Comparison of ENCODE assay signal across 1 cellular context in genomic region chr15:57255751-57256150, GRCh38.
TF ChIP-seq lines count a peak whose summit lies in the region.

No MANE protein-coding gene starts in this region.

TF ChIP-seq in IMR-90, 13 proteins besides CTCF, POLR2A, EP300 and RAD21:
- TF ChIP-seq SMC3 (IDR thresholded peaks at IDR 0.05; ENCODE audit: low read depth, low read length) (no peak), MAFK (IDR thresholded peaks at IDR 0.05; ENCODE audit: low read depth, low read length) (no peak), CEBPB (IDR thresholded peaks at IDR 0.05; ENCODE audit: low read depth, low read length) (no peak), BHLHE40 (IDR thresholded peaks at IDR 0.05; ENCODE audit: low read depth, low read length) (no peak), RFX5 (IDR thresholded peaks at IDR 0.05; ENCODE audit: low read depth, low read length) (no peak), CHD1 (IDR thresholded peaks at IDR 0.05; ENCODE audit: low read depth, low read length) (no peak), USF2 (IDR thresholded peaks at IDR 0.05; ENCODE audit: low read depth, low read length) (no peak), NFE2L2 (IDR thresholded peaks at IDR 0.05; ENCODE audit: low read depth, low read length) (no peak), ELK1 (IDR thresholded peaks at IDR 0.05; ENCODE audit: borderline replicate concordance, low read depth, low read length) (no peak), MAZ (IDR thresholded peaks at IDR 0.05; ENCODE audit: borderline replicate concordance, low read depth, low read length) (no peak), RCOR1 (IDR thresholded peaks at IDR 0.05; ENCODE audit: insufficient replicate concordance, low read length) (no peak), MXI1 (IDR thresholded peaks at IDR 0.05; ENCODE audit: borderline replicate concordance, low read depth, low read length) (no peak), FOS (IDR thresholded peaks at IDR 0.05; ENCODE audit: low read depth, low read length) (no peak)
